ENCODE assay signal across 14 cellular contexts in genomic region chr1:192577145-192578140, GRCh38. TPM values are rescaled to one million over a fixed set of nuclear protein-coding genes. Genes with fewer than 3 reads are reported as not detected.
DNase-seq lines count a peak whose midpoint lies in the region; TF ChIP-seq lines count a peak whose summit lies in the region.
"Had no signal": no experiment of that assay in that cellular context is flagged by ENCODE, and none has a peak within 500 bp of the region (broad histone marks: within the 10 kb centered on the region; RNA-seq: fewer than 3 reads in every experiment).

No MANE protein-coding gene starts in this region.

- no peak for TF ChIP-seq EP300 in esophagus muscularis mucosa (IDR thresholded peaks at IDR 0.05)
- no peak for TF ChIP-seq EP300 in stomach (IDR thresholded peaks at IDR 0.05)

- intact Hi-C loops in esophagus muscularis mucosa (cut with DNase I): no loop called here
- intact Hi-C loops in stomach (cut with DNase I; ENCODE audit: low total_unique reads): no loop called here
- intact Hi-C loops in MCF 10A (cut with micrococcal nuclease): no loop called here

- H3K9ac ChIP-seq in OCI-LY1 (ENCODE audit: low read length): no peak overlapping the region

- no peaks in the 10 kb centered on the region for H4K20me1 ChIP-seq in OCI-LY1 (ENCODE audit: insufficient read depth, low read length)

- DNase-seq in T-helper 2 cell treated with Interferon-gamma antibody and Interleukin-4, amounts not matched to agents 5 μg/mL and 100 μg/mL, for 36 hours (ENCODE audit: low spot score): no peak
- no peak for DNase-seq in T-helper 2 cell
- DNase-seq in esophagus muscularis mucosa (ENCODE audit: extremely low spot score): no peak
- DNase-seq in stomach: no peak
- DNase-seq in MCF 10A (ENCODE audit: unreplicated experiment): no peak
- no peak for DNase-seq in CD1c-positive myeloid dendritic cell (ENCODE audit: extremely low spot score)
- no peak for DNase-seq in brain microvascular endothelial cell
- DNase-seq: activated CD8-positive, alpha-beta memory T cell treated with anti-CD3 and anti-CD28 coated beads for 24 hours; heart left ventricle; NCI-H1694; stimulated activated CD4-positive, alpha-beta T cell treated with anti-CD3 and anti-CD28 coated beads, Interleukin-4, amount 100 ng/mL, for 4 hours; substantia nigra had no signal

- H3K9me3 Mint-ChIP-seq in T-helper 2 cell treated with Interferon-gamma antibody and Interleukin-4, amounts not matched to agents 5 μg/mL and 100 μg/mL, for 36 hours: no peaks in the 10 kb centered on the region
- H3K9me3 Mint-ChIP-seq in MCF 10A (ENCODE audit: unreplicated experiment): no peaks in the 10 kb centered on the region

- H3K27me3 ChIP-seq in OCI-LY1 (ENCODE audit: insufficient read depth, low read length) (no peaks in the 10 kb centered on the region), esophagus muscularis mucosa (no peaks in the 10 kb centered on the region), stomach (no peaks in the 10 kb centered on the region), brain microvascular endothelial cell (replicated peaks) (no peaks in the 10 kb centered on the region)
- H3K27me3 ChIP-seq: heart left ventricle had no signal

- no peak overlapping the region for H3K27ac Mint-ChIP-seq in T-helper 2 cell treated with Interferon-gamma antibody and Interleukin-4, amounts not matched to agents 5 μg/mL and 100 μg/mL, for 36 hours
- H3K27ac Mint-ChIP-seq in MCF 10A (ENCODE audit: low read depth, unreplicated experiment): no peak overlapping the region

- H2AFZ ChIP-seq in OCI-LY1 (ENCODE audit: low read length): no peak overlapping the region

- peaks cover 3% of the 10 kb centered on the region; the same call in 1 of the 2 replicates for H3K36me3 ChIP-seq in OCI-LY1 (ENCODE audit: insufficient read depth, low read length)
- H3K36me3 ChIP-seq in esophagus muscularis mucosa: no peaks in the 10 kb centered on the region
- H3K36me3 ChIP-seq in stomach: no peaks in the 10 kb centered on the region
- no peaks in the 10 kb centered on the region for H3K36me3 ChIP-seq in brain microvascular endothelial cell (replicated peaks)
- H3K36me3 ChIP-seq: heart left ventricle had no signal

- peaks cover 62% of the 10 kb centered on the region for H3K4me1 ChIP-seq in OCI-LY1 (ENCODE audit: insufficient read depth, low read length, severe bottlenecking)
- H3K4me1 ChIP-seq in esophagus muscularis mucosa: peaks cover 0 to 54% (median 28%) of the 10 kb centered on the region in 4 donors
- peaks cover 0 to 34% (median 24%) of the 10 kb centered on the region in 4 donors for H3K4me1 ChIP-seq in stomach

- POLR2A ChIA-PET in MCF 10A (lab: Yijun Ruan, JAX): interaction anchor here (0.5 to 1.1 kb wide), 4 partner anchors 10 to 219 kb away, joined by 3 to 7 read pairs (median 3); no protein-coding TSS in a partner anchor

- H3K4me2 ChIP-seq in OCI-LY1 (ENCODE audit: low read length): peak overlapping the region; percentile 66; the same call in 1 of the 2 replicates

- no peaks in the 10 kb centered on the region for H3F3A ChIP-seq in OCI-LY1 (ENCODE audit: insufficient read depth, low read length)

- H3K4me3 Mint-ChIP-seq in T-helper 2 cell treated with Interferon-gamma antibody and Interleukin-4, amounts not matched to agents 5 μg/mL and 100 μg/mL, for 36 hours: peak overlapping the region; percentile 87
- H3K4me3 Mint-ChIP-seq in MCF 10A (ENCODE audit: unreplicated experiment): no peak overlapping the region

- no peaks in the 10 kb centered on the region for H3K79me2 ChIP-seq in OCI-LY1 (ENCODE audit: insufficient read depth, low read length)

- H3K9me3 ChIP-seq in OCI-LY1 (ENCODE audit: low read length): no peaks in the 10 kb centered on the region
- H3K9me3 ChIP-seq in esophagus muscularis mucosa: no peaks in the 10 kb centered on the region
- no peaks in the 10 kb centered on the region for H3K9me3 ChIP-seq in stomach
- H3K9me3 ChIP-seq: heart left ventricle had no signal

- 83% methylated on average over 2 of the region's 2 CpGs for WGBS in esophagus muscularis mucosa
- WGBS in stomach, 5 donors: 64 to 98% (median 96%) methylated on average over 2 of the region's 2 CpGs

- no peak overlapping the region for H3K27ac ChIP-seq in OCI-LY1 (ENCODE audit: low read depth, low read length, poor library complexity, severe bottlenecking)
- H3K27ac ChIP-seq in esophagus muscularis mucosa (replicated peaks in 1 of 4): peak overlapping the region; percentile 75 to 84 (median 82)
- no peak overlapping the region for H3K27ac ChIP-seq in stomach
- no peak overlapping the region for H3K27ac ChIP-seq in brain microvascular endothelial cell

- peaks cover 56% of the 10 kb centered on the region for H3K4me1 Mint-ChIP-seq in T-helper 2 cell treated with Interferon-gamma antibody and Interleukin-4, amounts not matched to agents 5 μg/mL and 100 μg/mL, for 36 hours (ENCODE audit: low read depth)
- H3K4me1 Mint-ChIP-seq in MCF 10A (ENCODE audit: insufficient read depth, unreplicated experiment): peaks cover 6% of the 10 kb centered on the region

- no peaks in the 10 kb centered on the region for H3K9me2 ChIP-seq in OCI-LY1 (ENCODE audit: low read depth, low read length)

- peak overlapping the region; percentile 52 for H3K4me3 ChIP-seq in OCI-LY1 (ENCODE audit: low read depth, low read length, poor library complexity, severe bottlenecking)
- H3K4me3 ChIP-seq in esophagus muscularis mucosa: peak overlapping the region in 3 of 4 donors; percentile 2 to 14 (median 4)
- peak overlapping the region in 3 of 4 donors; percentile 8 to 31 (median 23) for H3K4me3 ChIP-seq in stomach
- H3K4me3 ChIP-seq in brain microvascular endothelial cell (ENCODE audit: low read depth, low read length): no peak overlapping the region

- CTCF ChIA-PET in MCF 10A (lab: Yijun Ruan, JAX): interaction anchor here (1.4 to 12.7 kb wide), 3 partner anchors 11 to 102 kb away, joined by 4 to 152 read pairs (median 5); no protein-coding TSS in a partner anchor

- TF ChIP-seq POLR2A in esophagus muscularis mucosa (IDR thresholded peaks at IDR 0.05; ENCODE audit: low read depth) (no peak), stomach (IDR thresholded peaks at IDR 0.05) (no peak)

- no TSS peak for BruUV-seq in MCF 10A (replicated peaks; lab: Mats Ljungman, UMichigan)

- TF ChIP-seq CTCF in OCI-LY1 (IDR thresholded peaks at IDR 0.05; ENCODE audit: low read length) (no peak), esophagus muscularis mucosa (IDR thresholded peaks at IDR 0.05) (no peak), stomach (IDR thresholded peaks at IDR 0.05) (no peak), MCF 10A (IDR thresholded peaks at IDR 0.05; ENCODE audit: unreplicated experiment) (no peak), brain microvascular endothelial cell (IDR thresholded peaks at IDR 0.05; ENCODE audit: low read depth, low read length, missing control alignments) (no peak)

- in situ Hi-C loops in brain microvascular endothelial cell (cut with HindIII; ENCODE audit: low pct_ligation_motif_present, low sequenced_read_pairs): no loop called here

- H3K27me3 Mint-ChIP-seq in T-helper 2 cell treated with Interferon-gamma antibody and Interleukin-4, amounts not matched to agents 5 μg/mL and 100 μg/mL, for 36 hours (ENCODE audit: low read depth): no peaks in the 10 kb centered on the region
- H3K27me3 Mint-ChIP-seq in MCF 10A (ENCODE audit: insufficient read depth, unreplicated experiment): no peaks in the 10 kb centered on the region

- peaks cover 34% of the 10 kb centered on the region for H3K36me3 Mint-ChIP-seq in T-helper 2 cell treated with Interferon-gamma antibody and Interleukin-4, amounts not matched to agents 5 μg/mL and 100 μg/mL, for 36 hours (ENCODE audit: low read depth)
- H3K36me3 Mint-ChIP-seq in MCF 10A (ENCODE audit: insufficient read depth, unreplicated experiment): no peaks in the 10 kb centered on the region

RNA-seq across cellular contexts. Expression of gene RGS1, which starts 1.9 kb away (rescaled TPM):
- total RNA-seq in esophagus muscularis mucosa (10 to 100 TPM in 3 of 4 donors, 1 to 10 TPM in 1; 6.1 to 27.7 (median 12.5) TPM), stomach (10 to 100 TPM in 3 of 5 donors, 1 to 10 TPM in 2; 1.8 to 39.3 (median 25.1) TPM), MCF 10A (2022) (not detected in 2 replicates)
- 10 to 100 TPM; 12.8 to 22.2 (median 13.1) TPM for polyA plus RNA-seq in stomach

RNA-seq across cellular contexts. Expression of gene RGS13, which starts 58.5 kb away (rescaled TPM):
- total RNA-seq in esophagus muscularis mucosa (1 to 10 TPM in 3 of 4 donors, not detected in 1; 1.0 to 4.3 (median 2.5) TPM), stomach (1 to 10 TPM in 2 of 5 donors, under 1 TPM in 1, not detected in 2; 0.73 to 3.9 (median 1.4) TPM), MCF 10A (2022) (not detected in 2 replicates)
- 1 to 10 TPM; 1.1 to 7.5 (median 2.6) TPM for polyA plus RNA-seq in stomach
- total RNA-seq: left lobe of liver had no signal
- polyA plus RNA-seq: heart left ventricle had no signal

Comparison
In these comparisons a context has a peak if more than half of its experiments do, and no peak if none do; other contexts are left out.
1. H3K27ac ChIP-seq: peak in esophagus muscularis mucosa (4 of 4); none in OCI-LY1 (single experiment), stomach (0 of 5) and brain microvascular endothelial cell (single experiment).